Comparison of ENCODE assay signal across 1 cellular context in the genomic region with DNA sequence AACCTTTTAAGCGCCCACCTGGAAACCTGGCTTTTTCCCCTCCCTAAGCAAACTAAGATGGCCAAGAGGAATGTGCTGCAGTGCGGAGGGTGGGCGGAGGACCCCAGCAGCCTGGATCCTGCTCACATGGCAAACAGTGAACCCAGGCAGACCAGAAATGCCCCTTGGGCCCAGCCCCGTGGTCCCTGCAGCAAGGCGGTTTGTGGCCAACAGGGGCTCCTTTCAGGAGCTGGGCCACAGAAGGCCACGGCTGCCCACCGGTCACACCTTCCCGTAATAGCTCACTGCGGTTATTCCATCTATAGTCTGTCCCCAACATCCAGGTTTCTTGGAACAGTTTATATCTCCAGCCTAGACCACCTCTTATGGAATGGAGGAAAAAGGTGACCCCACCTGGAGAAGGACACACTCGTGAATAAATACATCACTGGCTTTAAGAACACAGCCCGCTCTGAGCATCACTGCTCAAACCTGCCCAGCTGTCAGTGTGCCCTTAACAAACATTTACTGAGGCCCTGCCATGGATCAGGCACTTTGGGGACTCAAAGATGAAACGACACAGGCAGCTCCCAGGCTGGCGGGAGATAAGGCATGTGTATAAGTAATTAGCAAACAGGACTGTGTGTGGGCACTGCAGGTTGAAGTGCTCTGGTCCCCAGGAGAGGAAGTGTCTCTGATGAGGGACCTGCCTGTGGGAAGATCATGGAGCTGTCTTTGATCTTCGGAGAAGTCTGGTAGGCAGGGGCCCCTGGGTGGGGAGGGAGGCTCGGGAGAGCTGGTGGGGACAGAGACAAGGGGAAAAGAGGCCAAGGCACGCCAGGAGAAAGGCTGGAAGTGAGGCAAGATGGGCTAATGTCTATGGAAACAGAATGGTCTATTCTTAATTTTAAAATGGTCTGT.
TF ChIP-seq lines count a peak whose summit lies in the region.

No MANE protein-coding gene starts in this region.

TF ChIP-seq in HepG2, 621 proteins besides CTCF, POLR2A, EP300 and RAD21 (continued from another document and continues in another):
- TF ChIP-seq NAIF1 (CRISPR knock-in tag; IDR thresholded peaks at IDR 0.05; ENCODE audit: borderline replicate concordance), result peak; percentile 58; the same call in 1 of the 2 replicates
- TF ChIP-seq ZBTB3 (CRISPR knock-in tag; IDR thresholded peaks at IDR 0.05; ENCODE audit: borderline replicate concordance, low read depth), result peak; percentile 85; the same call in 1 of the 2 replicates
- peak; percentile 76; the same call in 1 of the 2 replicates for TF ChIP-seq SIX1 (CRISPR knock-in tag; IDR thresholded peaks at IDR 0.05; ENCODE audit: borderline replicate concordance)
- peak; percentile 93; the same call in 1 of the 2 replicates for TF ChIP-seq ZNF746 (CRISPR knock-in tag; IDR thresholded peaks at IDR 0.05)
- TF ChIP-seq CCAR2 (optimal IDR thresholded peaks at IDR 0.05; ENCODE audit: low read depth, low read length), result peak; percentile 60
- peak; percentile 91 for TF ChIP-seq ZNF331 (CRISPR knock-in tag; IDR thresholded peaks at IDR 0.05)
- TF ChIP-seq, protein P1, sequence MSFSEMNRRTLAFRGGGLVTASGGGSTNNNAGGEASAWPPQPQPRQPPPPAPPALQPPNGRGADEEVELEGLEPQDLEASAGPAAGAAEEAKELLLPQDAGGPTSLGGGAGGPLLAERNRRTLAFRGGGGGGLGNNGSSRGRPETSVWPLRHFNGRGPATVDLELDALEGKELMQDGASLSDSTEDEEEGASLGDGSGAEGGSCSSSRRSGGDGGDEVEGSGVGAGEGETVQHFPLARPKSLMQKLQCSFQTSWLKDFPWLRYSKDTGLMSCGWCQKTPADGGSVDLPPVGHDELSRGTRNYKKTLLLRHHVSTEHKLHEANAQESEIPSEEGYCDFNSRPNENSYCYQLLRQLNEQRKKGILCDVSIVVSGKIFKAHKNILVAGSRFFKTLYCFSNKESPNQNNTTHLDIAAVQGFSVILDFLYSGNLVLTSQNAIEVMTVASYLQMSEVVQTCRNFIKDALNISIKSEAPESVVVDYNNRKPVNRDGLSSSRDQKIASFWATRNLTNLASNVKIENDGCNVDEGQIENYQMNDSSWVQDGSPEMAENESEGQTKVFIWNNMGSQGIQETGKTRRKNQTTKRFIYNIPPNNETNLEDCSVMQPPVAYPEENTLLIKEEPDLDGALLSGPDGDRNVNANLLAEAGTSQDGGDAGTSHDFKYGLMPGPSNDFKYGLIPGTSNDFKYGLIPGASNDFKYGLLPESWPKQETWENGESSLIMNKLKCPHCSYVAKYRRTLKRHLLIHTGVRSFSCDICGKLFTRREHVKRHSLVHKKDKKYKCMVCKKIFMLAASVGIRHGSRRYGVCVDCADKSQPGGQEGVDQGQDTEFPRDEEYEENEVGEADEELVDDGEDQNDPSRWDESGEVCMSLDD (CRISPR knock-in tag; IDR thresholded peaks at IDR 0.05; ENCODE audit: borderline replicate concordance), result peak; percentile 42; the same call in 1 of the 2 replicates
- TF ChIP-seq, protein P2, sequence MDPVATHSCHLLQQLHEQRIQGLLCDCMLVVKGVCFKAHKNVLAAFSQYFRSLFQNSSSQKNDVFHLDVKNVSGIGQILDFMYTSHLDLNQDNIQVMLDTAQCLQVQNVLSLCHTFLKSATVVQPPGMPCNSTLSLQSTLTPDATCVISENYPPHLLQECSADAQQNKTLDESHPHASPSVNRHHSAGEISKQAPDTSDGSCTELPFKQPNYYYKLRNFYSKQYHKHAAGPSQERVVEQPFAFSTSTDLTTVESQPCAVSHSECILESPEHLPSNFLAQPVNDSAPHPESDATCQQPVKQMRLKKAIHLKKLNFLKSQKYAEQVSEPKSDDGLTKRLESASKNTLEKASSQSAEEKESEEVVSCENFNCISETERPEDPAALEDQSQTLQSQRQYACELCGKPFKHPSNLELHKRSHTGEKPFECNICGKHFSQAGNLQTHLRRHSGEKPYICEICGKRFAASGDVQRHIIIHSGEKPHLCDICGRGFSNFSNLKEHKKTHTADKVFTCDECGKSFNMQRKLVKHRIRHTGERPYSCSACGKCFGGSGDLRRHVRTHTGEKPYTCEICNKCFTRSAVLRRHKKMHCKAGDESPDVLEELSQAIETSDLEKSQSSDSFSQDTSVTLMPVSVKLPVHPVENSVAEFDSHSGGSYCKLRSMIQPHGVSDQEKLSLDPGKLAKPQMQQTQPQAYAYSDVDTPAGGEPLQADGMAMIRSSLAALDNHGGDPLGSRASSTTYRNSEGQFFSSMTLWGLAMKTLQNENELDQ (CRISPR knock-in tag; IDR thresholded peaks at IDR 0.05; ENCODE audit: borderline replicate concordance), result peak; percentile 83; the same call in 1 of the 2 replicates
- TF ChIP-seq, protein P3, sequence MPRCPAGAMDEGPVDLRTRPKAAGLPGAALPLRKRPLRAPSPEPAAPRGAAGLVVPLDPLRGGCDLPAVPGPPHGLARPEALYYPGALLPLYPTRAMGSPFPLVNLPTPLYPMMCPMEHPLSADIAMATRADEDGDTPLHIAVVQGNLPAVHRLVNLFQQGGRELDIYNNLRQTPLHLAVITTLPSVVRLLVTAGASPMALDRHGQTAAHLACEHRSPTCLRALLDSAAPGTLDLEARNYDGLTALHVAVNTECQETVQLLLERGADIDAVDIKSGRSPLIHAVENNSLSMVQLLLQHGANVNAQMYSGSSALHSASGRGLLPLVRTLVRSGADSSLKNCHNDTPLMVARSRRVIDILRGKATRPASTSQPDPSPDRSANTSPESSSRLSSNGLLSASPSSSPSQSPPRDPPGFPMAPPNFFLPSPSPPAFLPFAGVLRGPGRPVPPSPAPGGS (CRISPR knock-in tag; IDR thresholded peaks at IDR 0.05), result peak; percentile 51; the same call in 1 of the 2 replicates
- TF ChIP-seq DNMT1 (CRISPR knock-in tag; IDR thresholded peaks at IDR 0.05), result no peak
- TF ChIP-seq, protein P4, sequence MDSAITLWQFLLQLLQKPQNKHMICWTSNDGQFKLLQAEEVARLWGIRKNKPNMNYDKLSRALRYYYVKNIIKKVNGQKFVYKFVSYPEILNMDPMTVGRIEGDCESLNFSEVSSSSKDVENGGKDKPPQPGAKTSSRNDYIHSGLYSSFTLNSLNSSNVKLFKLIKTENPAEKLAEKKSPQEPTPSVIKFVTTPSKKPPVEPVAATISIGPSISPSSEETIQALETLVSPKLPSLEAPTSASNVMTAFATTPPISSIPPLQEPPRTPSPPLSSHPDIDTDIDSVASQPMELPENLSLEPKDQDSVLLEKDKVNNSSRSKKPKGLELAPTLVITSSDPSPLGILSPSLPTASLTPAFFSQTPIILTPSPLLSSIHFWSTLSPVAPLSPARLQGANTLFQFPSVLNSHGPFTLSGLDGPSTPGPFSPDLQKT (CRISPR knock-in tag; IDR thresholded peaks at IDR 0.05; ENCODE audit: borderline replicate concordance), result no peak
- TF ChIP-seq, protein P5, sequence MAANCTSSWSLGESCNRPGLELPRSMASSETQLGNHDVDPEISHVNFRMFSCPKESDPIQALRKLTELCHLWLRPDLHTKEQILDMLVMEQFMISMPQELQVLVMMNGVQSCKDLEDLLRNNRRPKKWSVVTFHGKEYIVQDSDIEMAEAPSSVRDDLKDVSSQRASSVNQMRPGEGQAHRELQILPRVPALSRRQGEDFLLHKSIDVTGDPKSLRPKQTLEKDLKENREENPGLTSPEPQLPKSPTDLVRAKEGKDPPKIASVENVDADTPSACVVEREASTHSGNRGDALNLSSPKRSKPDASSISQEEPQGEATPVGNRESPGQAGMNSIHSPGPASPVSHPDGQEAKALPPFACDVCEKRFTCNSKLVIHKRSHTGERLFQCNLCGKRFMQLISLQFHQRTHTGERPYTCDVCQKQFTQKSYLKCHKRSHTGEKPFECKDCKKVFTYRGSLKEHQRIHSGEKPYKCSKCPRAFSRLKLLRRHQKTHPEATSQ (CRISPR knock-in tag; IDR thresholded peaks at IDR 0.05; ENCODE audit: borderline replicate concordance), result 0 out of 2 replicates have a peak, but pooled peaks have one; percentile 96
- TF ChIP-seq FOXJ3 (CRISPR knock-in tag; IDR thresholded peaks at IDR 0.05; ENCODE audit: borderline replicate concordance), result peak; percentile 81
- no peak; the same call in 1 of the 2 replicates for TF ChIP-seq ZNF101 (CRISPR knock-in tag; IDR thresholded peaks at IDR 0.05; ENCODE audit: borderline replicate concordance, low read depth)
- TF ChIP-seq, protein P6, sequence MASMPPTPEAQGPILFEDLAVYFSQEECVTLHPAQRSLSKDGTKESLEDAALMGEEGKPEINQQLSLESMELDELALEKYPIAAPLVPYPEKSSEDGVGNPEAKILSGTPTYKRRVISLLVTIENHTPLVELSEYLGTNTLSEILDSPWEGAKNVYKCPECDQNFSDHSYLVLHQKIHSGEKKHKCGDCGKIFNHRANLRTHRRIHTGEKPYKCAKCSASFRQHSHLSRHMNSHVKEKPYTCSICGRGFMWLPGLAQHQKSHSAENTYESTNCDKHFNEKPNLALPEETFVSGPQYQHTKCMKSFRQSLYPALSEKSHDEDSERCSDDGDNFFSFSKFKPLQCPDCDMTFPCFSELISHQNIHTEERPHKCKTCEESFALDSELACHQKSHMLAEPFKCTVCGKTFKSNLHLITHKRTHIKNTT (CRISPR knock-in tag; IDR thresholded peaks at IDR 0.05), result no peak
- peak; percentile 45; the same call in 1 of the 2 replicates for TF ChIP-seq POLR2G (IDR thresholded peaks at IDR 0.05; ENCODE audit: low read depth, low read length)
- TF ChIP-seq MXD4 (CRISPR knock-in tag; IDR thresholded peaks at IDR 0.05), result peak; percentile 60; the same call in 1 of the 2 replicates
- TF ChIP-seq, protein P7, sequence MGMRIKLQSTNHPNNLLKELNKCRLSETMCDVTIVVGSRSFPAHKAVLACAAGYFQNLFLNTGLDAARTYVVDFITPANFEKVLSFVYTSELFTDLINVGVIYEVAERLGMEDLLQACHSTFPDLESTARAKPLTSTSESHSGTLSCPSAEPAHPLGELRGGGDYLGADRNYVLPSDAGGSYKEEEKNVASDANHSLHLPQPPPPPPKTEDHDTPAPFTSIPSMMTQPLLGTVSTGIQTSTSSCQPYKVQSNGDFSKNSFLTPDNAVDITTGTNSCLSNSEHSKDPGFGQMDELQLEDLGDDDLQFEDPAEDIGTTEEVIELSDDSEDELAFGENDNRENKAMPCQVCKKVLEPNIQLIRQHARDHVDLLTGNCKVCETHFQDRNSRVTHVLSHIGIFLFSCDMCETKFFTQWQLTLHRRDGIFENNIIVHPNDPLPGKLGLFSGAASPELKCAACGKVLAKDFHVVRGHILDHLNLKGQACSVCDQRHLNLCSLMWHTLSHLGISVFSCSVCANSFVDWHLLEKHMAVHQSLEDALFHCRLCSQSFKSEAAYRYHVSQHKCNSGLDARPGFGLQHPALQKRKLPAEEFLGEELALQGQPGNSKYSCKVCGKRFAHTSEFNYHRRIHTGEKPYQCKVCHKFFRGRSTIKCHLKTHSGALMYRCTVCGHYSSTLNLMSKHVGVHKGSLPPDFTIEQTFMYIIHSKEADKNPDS (CRISPR knock-in tag; IDR thresholded peaks at IDR 0.05), result peak; percentile 49; the same call in 1 of the 2 replicates
- no peak for TF ChIP-seq ZBTB21 (CRISPR knock-in tag; IDR thresholded peaks at IDR 0.05)
- TF ChIP-seq, protein P8, sequence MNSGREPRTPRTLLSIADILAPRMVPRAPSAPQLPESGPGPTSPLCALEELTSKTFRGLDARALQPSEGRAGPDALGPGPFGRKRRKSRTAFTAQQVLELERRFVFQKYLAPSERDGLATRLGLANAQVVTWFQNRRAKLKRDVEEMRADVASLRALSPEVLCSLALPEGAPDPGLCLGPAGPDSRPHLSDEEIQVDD (CRISPR knock-in tag; IDR thresholded peaks at IDR 0.05; ENCODE audit: borderline replicate concordance), result peak; percentile 75; the same call in 1 of the 2 replicates
- TF ChIP-seq KDM3A (CRISPR knock-in tag; IDR thresholded peaks at IDR 0.05; ENCODE audit: low read depth), result peak; percentile 70; the same call in 1 of the 2 replicates
- peak; percentile 85 for TF ChIP-seq SAP130 (CRISPR knock-in tag; IDR thresholded peaks at IDR 0.05; ENCODE audit: low read depth)
- TF ChIP-seq, protein P9, sequence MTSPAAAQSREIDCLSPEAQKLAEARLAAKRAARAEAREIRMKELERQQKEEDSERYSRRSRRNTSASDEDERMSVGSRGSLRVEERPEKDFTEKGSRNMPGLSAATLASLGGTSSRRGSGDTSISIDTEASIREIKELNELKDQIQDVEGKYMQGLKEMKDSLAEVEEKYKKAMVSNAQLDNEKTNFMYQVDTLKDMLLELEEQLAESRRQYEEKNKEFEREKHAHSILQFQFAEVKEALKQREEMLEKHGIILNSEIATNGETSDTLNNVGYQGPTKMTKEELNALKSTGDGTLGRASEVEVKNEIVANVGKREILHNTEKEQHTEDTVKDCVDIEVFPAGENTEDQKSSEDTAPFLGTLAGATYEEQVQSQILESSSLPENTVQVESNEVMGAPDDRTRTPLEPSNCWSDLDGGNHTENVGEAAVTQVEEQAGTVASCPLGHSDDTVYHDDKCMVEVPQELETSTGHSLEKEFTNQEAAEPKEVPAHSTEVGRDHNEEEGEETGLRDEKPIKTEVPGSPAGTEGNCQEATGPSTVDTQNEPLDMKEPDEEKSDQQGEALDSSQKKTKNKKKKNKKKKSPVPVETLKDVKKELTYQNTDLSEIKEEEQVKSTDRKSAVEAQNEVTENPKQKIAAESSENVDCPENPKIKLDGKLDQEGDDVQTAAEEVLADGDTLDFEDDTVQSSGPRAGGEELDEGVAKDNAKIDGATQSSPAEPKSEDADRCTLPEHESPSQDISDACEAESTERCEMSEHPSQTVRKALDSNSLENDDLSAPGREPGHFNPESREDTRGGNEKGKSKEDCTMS (CRISPR knock-in tag; conservative IDR thresholded peaks at IDR 0.05), result no peak
- no peak for TF ChIP-seq TEAD2 (CRISPR knock-in tag; IDR thresholded peaks at IDR 0.05)
- peak; percentile 70; the same call in 1 of the 2 replicates for TF ChIP-seq ZMYM2 (CRISPR knock-in tag; IDR thresholded peaks at IDR 0.05)
- no peak for TF ChIP-seq MBNL3 (CRISPR knock-in tag; conservative IDR thresholded peaks at IDR 0.05)
- TF ChIP-seq, protein P10, sequence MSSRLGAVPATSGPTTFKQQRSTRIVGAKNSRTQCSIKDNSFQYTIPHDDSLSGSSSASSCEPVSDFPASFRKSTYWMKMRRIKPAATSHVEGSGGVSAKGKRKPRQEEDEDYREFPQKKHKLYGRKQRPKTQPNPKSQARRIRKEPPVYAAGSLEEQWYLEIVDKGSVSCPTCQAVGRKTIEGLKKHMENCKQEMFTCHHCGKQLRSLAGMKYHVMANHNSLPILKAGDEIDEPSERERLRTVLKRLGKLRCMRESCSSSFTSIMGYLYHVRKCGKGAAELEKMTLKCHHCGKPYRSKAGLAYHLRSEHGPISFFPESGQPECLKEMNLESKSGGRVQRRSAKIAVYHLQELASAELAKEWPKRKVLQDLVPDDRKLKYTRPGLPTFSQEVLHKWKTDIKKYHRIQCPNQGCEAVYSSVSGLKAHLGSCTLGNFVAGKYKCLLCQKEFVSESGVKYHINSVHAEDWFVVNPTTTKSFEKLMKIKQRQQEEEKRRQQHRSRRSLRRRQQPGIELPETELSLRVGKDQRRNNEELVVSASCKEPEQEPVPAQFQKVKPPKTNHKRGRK (CRISPR knock-in tag; IDR thresholded peaks at IDR 0.05), result 0 out of 2 replicates have a peak, but pooled peaks have one; percentile 16
- TF ChIP-seq ZSCAN21 (CRISPR knock-in tag; IDR thresholded peaks at IDR 0.05; ENCODE audit: borderline replicate concordance), result peak; percentile 65; the same call in 1 of the 2 replicates
- peak; percentile 38; the same call in 1 of the 2 replicates for TF ChIP-seq ZNF652 (CRISPR knock-in tag; IDR thresholded peaks at IDR 0.05; ENCODE audit: borderline replicate concordance, low read depth)
- TF ChIP-seq, protein P11, sequence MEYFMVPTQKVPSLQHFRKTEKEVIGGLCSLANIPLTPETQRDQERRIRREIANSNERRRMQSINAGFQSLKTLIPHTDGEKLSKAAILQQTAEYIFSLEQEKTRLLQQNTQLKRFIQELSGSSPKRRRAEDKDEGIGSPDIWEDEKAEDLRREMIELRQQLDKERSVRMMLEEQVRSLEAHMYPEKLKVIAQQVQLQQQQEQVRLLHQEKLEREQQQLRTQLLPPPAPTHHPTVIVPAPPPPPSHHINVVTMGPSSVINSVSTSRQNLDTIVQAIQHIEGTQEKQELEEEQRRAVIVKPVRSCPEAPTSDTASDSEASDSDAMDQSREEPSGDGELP (IDR thresholded peaks at IDR 0.05; ENCODE audit: borderline replicate concordance, low read depth), result peak; percentile 94
- peak; percentile 89 for TF ChIP-seq BCL6 (CRISPR knock-in tag; IDR thresholded peaks at IDR 0.05)
- peak; percentile 47 for TF ChIP-seq RBM22 (optimal IDR thresholded peaks at IDR 0.05; ENCODE audit: low read length)
- TF ChIP-seq TEAD3 (CRISPR knock-in tag; optimal IDR thresholded peaks at IDR 0.05; ENCODE audit: borderline replicate concordance), result peak; percentile 83
